ENCODE assay signal across 8 cellular contexts in the genomic region with DNA sequence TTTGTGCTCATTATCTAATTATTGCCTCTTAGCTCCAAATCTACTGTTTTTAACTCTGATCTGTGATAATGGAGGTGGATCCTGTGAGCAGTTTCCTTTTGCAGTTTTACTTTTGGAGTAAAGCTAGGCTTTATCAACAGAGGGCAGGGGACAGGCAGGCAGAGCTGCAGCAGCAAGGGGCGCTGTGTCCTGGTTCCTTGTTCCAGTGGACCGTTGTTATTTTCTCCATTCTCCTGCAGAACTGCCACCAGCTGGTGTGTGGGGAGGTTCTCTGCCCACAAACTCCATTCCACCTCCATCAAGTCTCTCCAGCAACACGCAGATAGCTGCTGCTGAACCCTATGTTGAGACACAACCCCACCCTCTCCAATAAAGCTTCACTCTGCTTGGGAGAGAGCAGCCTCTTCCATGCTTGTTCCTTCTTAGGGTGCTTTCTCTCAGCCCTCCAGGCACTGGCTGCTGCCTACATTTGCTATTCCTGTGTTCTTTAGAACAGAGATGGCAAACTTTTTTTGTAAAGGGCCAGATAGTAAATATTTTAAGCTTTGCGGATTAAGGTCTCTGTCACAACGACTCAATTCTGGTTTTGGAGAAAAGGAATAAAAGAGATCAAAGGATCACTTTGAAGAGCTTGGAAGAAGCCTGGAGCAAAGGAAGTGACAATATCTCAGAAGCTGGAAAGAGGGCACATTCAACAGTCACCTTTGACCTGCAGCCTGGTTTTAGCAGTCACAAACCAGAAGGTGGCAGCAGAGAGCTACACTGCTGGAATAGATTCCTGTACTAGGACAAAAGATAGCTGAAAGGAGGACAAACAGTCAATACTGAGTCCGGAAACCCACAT.
DNase-seq lines count a peak whose midpoint lies in the region; ATAC-seq and TF ChIP-seq lines count a peak whose summit lies in the region.

No MANE protein-coding gene starts in this region.

- no peak overlapping the region for H3K27ac Mint-ChIP-seq in activated T-cell treated with anti-CD3 and anti-CD28 coated beads, Interleukin-2, amount 50 U/mL, for 24 hours
- H3K27ac Mint-ChIP-seq in osteocyte (ENCODE audit: unreplicated experiment) = peak overlapping the region; percentile 11

- peak; percentile 48 for DNase-seq in GDM1 (lab: John Stamatoyannopoulos, UW)
- DNase-seq in HPDE6-E6E7 (ENCODE audit: extremely low spot score) = peak; percentile 32
- peak; percentile 82 for DNase-seq in NCI-H748 treated with DMSO at 0.1 percent for 48 hours (lab: John Stamatoyannopoulos, UW)
- peak; percentile 34 for DNase-seq in activated T-cell treated with anti-CD3 and anti-CD28 coated beads, Interleukin-2, amount 50 U/mL, for 24 hours
- DNase-seq in globus pallidus (ENCODE audit: low spot score) = peak; percentile 74
- peak; percentile 86 for DNase-seq in osteocyte (ENCODE audit: extremely low spot score, unreplicated experiment)

- peak; percentile 97 for TF ChIP-seq CTCF in osteocyte (IDR thresholded peaks at IDR 0.05)

- H3K4me1 Mint-ChIP-seq in activated T-cell treated with anti-CD3 and anti-CD28 coated beads, Interleukin-2, amount 50 U/mL, for 24 hours (ENCODE audit: low read depth) = peaks cover 4% of the 10 kb centered on the region
- H3K4me1 Mint-ChIP-seq in osteocyte (ENCODE audit: unreplicated experiment) = peaks cover 5% of the 10 kb centered on the region

- peak; percentile 98 for ATAC-seq in GM21447 (IDR thresholded peaks at IDR 0.05; ENCODE audit: unreplicated experiment)
- no peak for ATAC-seq in HG02840 (IDR thresholded peaks at IDR 0.05; ENCODE audit: low FRiP score, unreplicated experiment)

- no peak overlapping the region for H3K4me3 Mint-ChIP-seq in activated T-cell treated with anti-CD3 and anti-CD28 coated beads, Interleukin-2, amount 50 U/mL, for 24 hours
- H3K4me3 Mint-ChIP-seq in osteocyte (ENCODE audit: unreplicated experiment) = no peak overlapping the region

- H3K27me3 Mint-ChIP-seq in activated T-cell treated with anti-CD3 and anti-CD28 coated beads, Interleukin-2, amount 50 U/mL, for 24 hours = no peaks in the 10 kb centered on the region
- no peaks in the 10 kb centered on the region for H3K27me3 Mint-ChIP-seq in osteocyte (ENCODE audit: unreplicated experiment)

- H3K9me3 Mint-ChIP-seq in activated T-cell treated with anti-CD3 and anti-CD28 coated beads, Interleukin-2, amount 50 U/mL, for 24 hours = no peaks in the 10 kb centered on the region
- H3K9me3 Mint-ChIP-seq in osteocyte (ENCODE audit: unreplicated experiment) = no peaks in the 10 kb centered on the region

- H3K36me3 Mint-ChIP-seq in activated T-cell treated with anti-CD3 and anti-CD28 coated beads, Interleukin-2, amount 50 U/mL, for 24 hours (ENCODE audit: low read depth) = no peaks in the 10 kb centered on the region
- H3K36me3 Mint-ChIP-seq in osteocyte (ENCODE audit: unreplicated experiment) = no peaks in the 10 kb centered on the region

Comparison
In these comparisons a context has a peak if more than half of its experiments do, and no peak if none do; other contexts are left out.
1. DNase-seq: peak in every context shown above with its lines; median percentile 86 in osteocyte; 82 in NCI-H748 treated with DMSO at 0.1 percent for 48 hours; 74 in globus pallidus; 48 in GDM1; 34 in activated T-cell treated with anti-CD3 and anti-CD28 coated beads, Interleukin-2, amount 50 U/mL, for 24 hours; 32 in HPDE6-E6E7.